28 cellular contexts compared by ENCODE assay signal in the genomic region with DNA sequence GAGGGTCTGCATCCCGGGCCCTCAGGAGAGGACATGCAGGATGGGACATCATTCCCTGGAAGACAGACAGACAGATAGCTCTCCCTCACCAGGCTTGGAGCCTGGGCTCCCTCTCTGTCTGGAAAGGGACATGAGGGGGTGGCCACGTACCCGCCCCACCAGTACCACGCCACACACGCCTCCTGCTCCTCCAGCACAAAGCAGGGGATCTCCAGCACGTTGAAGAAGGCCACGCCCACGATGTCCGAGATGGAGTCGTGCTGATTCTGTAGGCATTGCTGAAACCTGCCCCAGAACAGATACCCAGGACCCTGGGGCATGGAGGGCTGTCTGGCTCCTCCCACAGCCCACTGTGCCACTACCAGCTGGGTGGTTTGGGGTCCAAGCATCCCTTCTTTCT. TPM values are rescaled to one million over a fixed set of nuclear protein-coding genes. Genes with fewer than 3 reads are reported as not detected.
DNase-seq lines count a peak whose midpoint lies in the region; ATAC-seq and TF ChIP-seq lines count a peak whose summit lies in the region.
"Had no signal": no experiment of that assay in that cellular context is flagged by ENCODE, and none has a peak within 500 bp of the region (broad histone marks: within the 10 kb centered on the region; RNA-seq: fewer than 3 reads in every experiment).

No MANE protein-coding gene starts in this region.

- WGBS in H9 (ENCODE audit: extremely low coverage, insufficient read length, low lambda C conversion rate), result no CpG with 5 or more reads among the region's 10 CpGs

- CTCF ChIA-PET in A673 (lab: Charles Lee), result no interaction called here
- CTCF ChIA-PET in WTC11 (lab: Charles Lee), result interaction anchor here (1.1 to 7.3 kb wide), 3 partner anchors 30 to 56 kb away, joined by 3 to 73 read pairs (median 15); a partner anchor contains a TSS

- intact Hi-C loops in A673 (cut with micrococcal nuclease; ENCODE audit: unreplicated experiment), result no loop called here

- H3K4me3 Mint-ChIP-seq in H9 (peak overlapping the region in 1 of 2 experiments; percentile 98; a peak in 2 of 5 replicates), WTC11 (peak overlapping the region; percentile 47; the same call in 1 of the 2 replicates), neural crest cell (peak overlapping the region; percentile 74)
- H3K4me3 Mint-ChIP-seq: CD14-positive monocyte; CD8-positive, alpha-beta memory T cell had no signal

- no peak overlapping the region for H3K9ac ChIP-seq in H9 (ENCODE audit: extremely low read depth, insufficient read length, low read length)

- H3K18ac ChIP-seq in H9 (ENCODE audit: insufficient read length, low read depth, low read length), result no peak overlapping the region

- H3K14ac ChIP-seq in H9 (ENCODE audit: insufficient read depth, low read length), result no peak overlapping the region

- H3K4me1 ChIP-seq in A673 (ENCODE audit: insufficient read depth, low read length, poor library complexity, severe bottlenecking), result peaks cover 19% of the 10 kb centered on the region
- peaks cover 7% of the 10 kb centered on the region; the same call in 1 of the 2 replicates for H3K4me1 ChIP-seq in H9 (ENCODE audit: insufficient read depth, low read length)
- H3K4me1 ChIP-seq: A549, BE2C, SJSA1 had no signal

- peaks cover 50% of the 10 kb centered on the region for H3K36me3 ChIP-seq in A673 (ENCODE audit: insufficient read depth, low read length, poor library complexity, severe bottlenecking)
- H3K36me3 ChIP-seq: BE2C, MG63, SJSA1 had no signal

- H3K27me3 ChIP-seq in A673 (replicated peaks; ENCODE audit: insufficient read depth, low read depth, low read length, poor library complexity) (no peaks in the 10 kb centered on the region), H9 (ENCODE audit: insufficient read depth, low read length) (no peaks in the 10 kb centered on the region)
- H3K27me3 ChIP-seq: BE2C, MG63, SJSA1 had no signal

- peaks cover 10% of the 10 kb centered on the region; the same call in 1 of the 2 replicates for H3K79me2 ChIP-seq in H9 (ENCODE audit: insufficient read depth, low read length)

- H4K91ac ChIP-seq in H9 (ENCODE audit: insufficient read length, low read depth, low read length), result no peak overlapping the region

- H2BK12ac ChIP-seq in H9 (ENCODE audit: insufficient read length, low read depth, low read length), result no peak overlapping the region

- H3K36me3 Mint-ChIP-seq in H9 (ENCODE audit: insufficient read depth in 1 of 3, low read depth in 3 of 3) (peaks cover 26 to 31% (median 26%) of the 10 kb centered on the region in 3 experiments; a peak in 6 of 7 replicates), WTC11 (peaks cover 23% of the 10 kb centered on the region), neural crest cell (ENCODE audit: low read depth) (no peaks in the 10 kb centered on the region)
- H3K36me3 Mint-ChIP-seq: CD14-positive monocyte; CD8-positive, alpha-beta memory T cell had no signal

- H2AK5ac ChIP-seq in H9 (ENCODE audit: insufficient read length, low read length), result no peak overlapping the region

- no peaks in the 10 kb centered on the region for H3K9me3 Mint-ChIP-seq in H9
- H3K9me3 Mint-ChIP-seq in WTC11, result no peaks in the 10 kb centered on the region
- H3K9me3 Mint-ChIP-seq in neural crest cell, result no peaks in the 10 kb centered on the region
- H3K9me3 Mint-ChIP-seq: CD8-positive, alpha-beta memory T cell had no signal

- no peak overlapping the region for H2BK15ac ChIP-seq in H9 (ENCODE audit: low read depth, low read length)

- no peak overlapping the region for H2BK120ac ChIP-seq in H9 (ENCODE audit: low read depth, low read length, poor library complexity, severe bottlenecking)

- H3K27me3 Mint-ChIP-seq in H9 (ENCODE audit: low read depth) (no peaks in the 10 kb centered on the region; the same call in 1 of the 2 replicates), WTC11 (ENCODE audit: low read depth) (no peaks in the 10 kb centered on the region; the same call in none of the 2 replicates), neural crest cell (ENCODE audit: low read depth) (no peaks in the 10 kb centered on the region)

- no peak overlapping the region for H3K56ac ChIP-seq in H9 (ENCODE audit: insufficient read length, low read depth, low read length)

- no peak for DNase-seq in A673 (ENCODE audit: low spot score)
- peak; percentile 19 for DNase-seq in H9
- no peak for DNase-seq in WTC11 (ENCODE audit: low spot score)
- DNase-seq in neural crest cell (ENCODE audit: low read depth, low spot score), result no peak
- DNase-seq in stimulated activated CD4-positive, alpha-beta T cell treated with anti-CD3 and anti-CD28 coated beads, Interleukin-4, amount 100 ng/mL, for 1 hour, result no peak
- no peak for DNase-seq in COLO668 (lab: John Stamatoyannopoulos, UW; ENCODE audit: unreplicated experiment)
- DNase-seq in KG1 (lab: John Stamatoyannopoulos, UW), result no peak
- DNase-seq: BE2C; Calu3; CD8-positive, alpha-beta memory T cell; DMS79 treated with DMSO at 0.1 percent for 48 hours; GF-D8; GOT3; MG63; NCI-H1105 treated with DMSO at 0.1 percent for 48 hours; NCI-H2029; NCI-H446; NCI-H524 treated with DMSO at 0.1 percent for 48 hours; NCI-H774; PC-9; T-helper 1 cell had no signal

- no peaks in the 10 kb centered on the region for H4K20me1 ChIP-seq in H9 (ENCODE audit: control insufficient read depth, insufficient read depth, insufficient read length)

- H3K4me2 ChIP-seq in H9 (ENCODE audit: insufficient read depth, insufficient read length, low read length), result peak overlapping the region; percentile 89
- H3K4me2 ChIP-seq: A549, PC-9 had no signal

- H3K79me1 ChIP-seq in H9 (ENCODE audit: insufficient read depth, low read depth, low read length, poor library complexity, severe bottlenecking), result peaks cover 9% of the 10 kb centered on the region

- no peak overlapping the region for H2AFZ ChIP-seq in H9 (ENCODE audit: low read length)
- H2AFZ ChIP-seq: PC-9 had no signal

- TF ChIP-seq CTCF in A673 (conservative IDR thresholded peaks at IDR 0.05; ENCODE audit: low read depth, low read length), result no peak
- no peak for TF ChIP-seq CTCF in H9 (conservative IDR thresholded peaks at IDR 0.05)
- TF ChIP-seq CTCF in WTC11 (IDR thresholded peaks at IDR 0.05), result no peak
- no peak for TF ChIP-seq CTCF in neural crest cell (conservative IDR thresholded peaks at IDR 0.05)

- ATAC-seq in WTC11 (no peak), GM19455 (IDR thresholded peaks at IDR 0.05; ENCODE audit: unreplicated experiment) (no peak)
- ATAC-seq: A549, K562, Right ventricle myocardium inferior had no signal

- peaks cover 11% of the 10 kb centered on the region for H3K23me2 ChIP-seq in H9 (ENCODE audit: insufficient read length, low read depth, low read length, poor library complexity, severe bottlenecking)

- peak overlapping the region; percentile 82 for H3K4me3 ChIP-seq in A673 (ENCODE audit: low read depth, low read length, poor library complexity, severe bottlenecking)
- H3K4me3 ChIP-seq: A549, K562, MG63, PC-9, SJSA1 had no signal

- peaks cover 15 to 20% of the 10 kb centered on the region in 2 experiments for H3K4me1 Mint-ChIP-seq in H9
- H3K4me1 Mint-ChIP-seq in WTC11, result peaks cover 22% of the 10 kb centered on the region
- peaks cover 30% of the 10 kb centered on the region for H3K4me1 Mint-ChIP-seq in neural crest cell
- H3K4me1 Mint-ChIP-seq: CD8-positive, alpha-beta memory T cell had no signal

- H3K4ac ChIP-seq in H9 (ENCODE audit: low read depth, low read length), result no peak overlapping the region

- no peak overlapping the region for H2BK5ac ChIP-seq in H9 (ENCODE audit: insufficient read length, low read length)

- H3K23ac ChIP-seq in H9 (ENCODE audit: insufficient read length, low read depth, low read length), result no peak overlapping the region

- H3K27ac ChIP-seq in A673 (ENCODE audit: low read depth, low read length, poor library complexity, severe bottlenecking) (peak overlapping the region; percentile 68), H9 (ENCODE audit: insufficient read length, low read depth, low read length) (no peak overlapping the region)
- H3K27ac ChIP-seq: A549, PC-9, SJSA1 had no signal

- no peak overlapping the region for H4K5ac ChIP-seq in H9 (ENCODE audit: insufficient read length, low read depth, low read length)

- H3K9me3 ChIP-seq in A673 (ENCODE audit: low read depth, low read length, poor library complexity, severe bottlenecking), result no peaks in the 10 kb centered on the region
- no peaks in the 10 kb centered on the region for H3K9me3 ChIP-seq in H9 (ENCODE audit: control insufficient read depth, low read depth, low read length)
- H3K9me3 ChIP-seq: A549, BE2C, MG63, SJSA1 had no signal

- H2BK20ac ChIP-seq in H9 (ENCODE audit: low read depth, low read length, poor library complexity, severe bottlenecking), result no peak overlapping the region

- no TSS peak for BruUV-seq in A673 (replicated peaks; lab: Mats Ljungman, UMichigan)

- POLR2A ChIA-PET in A673 (lab: Charles Lee; ENCODE audit: low non-redundant PET), result no interaction called here
- POLR2A ChIA-PET in WTC11 (lab: Charles Lee), result no interaction called here

- no peak overlapping the region for H4K8ac ChIP-seq in H9 (replicated peaks; ENCODE audit: insufficient read length, low read depth, low read length)

- H3K27ac Mint-ChIP-seq in H9, result no peak overlapping the region; a peak in 1 of 7 replicates
- no peak overlapping the region for H3K27ac Mint-ChIP-seq in WTC11
- no peak overlapping the region for H3K27ac Mint-ChIP-seq in neural crest cell (ENCODE audit: unreplicated experiment)
- H3K27ac Mint-ChIP-seq: CD14-positive monocyte; CD8-positive, alpha-beta memory T cell had no signal

- H3T11ph ChIP-seq in H9 (ENCODE audit: low read length), result no peak overlapping the region

RNA-seq across cellular contexts. Expression of a gene that starts 2.2 kb away (rescaled TPM):
- total RNA-seq in A673 (2021) (20.4 and 21.5 TPM in 2 replicates), H9 (2021) (8.2 and 8.3 TPM in 2 replicates), WTC11 (2021) (14.7 to 18.3 TPM (median 15.1 TPM) in 3 replicates), neural crest cell (24.3 and 24.7 TPM in 2 replicates)
- total RNA-seq: Calu3; CD8-positive, alpha-beta memory T cell; HT-29; PC-9; Right ventricle myocardium inferior; SJSA1 had no signal

RNA-seq across cellular contexts. Expression of a gene that starts 15.4 kb away (rescaled TPM):
- total RNA-seq in A673 (2021) (4.6 and 4.8 TPM in 2 replicates), H9 (2021) (4.7 and 4.9 TPM in 2 replicates), WTC11 (2021) (6.2 to 9.0 TPM (median 7.7 TPM) in 3 replicates), neural crest cell (4.5 and 4.7 TPM in 2 replicates)

RNA-seq across cellular contexts. Expression of a gene that starts 21.9 kb away (rescaled TPM):
- 28.2 and 31.8 TPM in 2 replicates for total RNA-seq in A673 (2021)
- 21.3 and 24.3 TPM in 2 replicates for total RNA-seq in H9 (2021)
- total RNA-seq in WTC11 (2021), result 18.0 to 19.8 TPM (median 18.0 TPM) in 3 replicates
- total RNA-seq in neural crest cell, result 31.7 and 33.8 TPM in 2 replicates

RNA-seq across cellular contexts. Expression of a gene that starts 30.8 kb away (rescaled TPM):
- total RNA-seq in A673 (2021) (3.2 and 5.0 TPM in 2 replicates), H9 (2021) (18.6 and 20.1 TPM in 2 replicates), WTC11 (2021) (16.3 to 24.6 TPM (median 22.6 TPM) in 3 replicates), neural crest cell (9.1 and 10.1 TPM in 2 replicates)
- total RNA-seq: Calu3 had no signal

RNA-seq across cellular contexts. Expression of a gene that starts 57.0 kb away (rescaled TPM):
- 40.0 and 43.7 TPM in 2 replicates for total RNA-seq in A673 (2021)
- 21.1 and 23.4 TPM in 2 replicates for total RNA-seq in H9 (2021)
- total RNA-seq in WTC11 (2021), result 28.1 to 34.5 TPM (median 32.8 TPM) in 3 replicates
- total RNA-seq in neural crest cell, result 53.8 and 55.0 TPM in 2 replicates
